ENCODE assay signal across 14 cellular contexts in the genomic region with DNA sequence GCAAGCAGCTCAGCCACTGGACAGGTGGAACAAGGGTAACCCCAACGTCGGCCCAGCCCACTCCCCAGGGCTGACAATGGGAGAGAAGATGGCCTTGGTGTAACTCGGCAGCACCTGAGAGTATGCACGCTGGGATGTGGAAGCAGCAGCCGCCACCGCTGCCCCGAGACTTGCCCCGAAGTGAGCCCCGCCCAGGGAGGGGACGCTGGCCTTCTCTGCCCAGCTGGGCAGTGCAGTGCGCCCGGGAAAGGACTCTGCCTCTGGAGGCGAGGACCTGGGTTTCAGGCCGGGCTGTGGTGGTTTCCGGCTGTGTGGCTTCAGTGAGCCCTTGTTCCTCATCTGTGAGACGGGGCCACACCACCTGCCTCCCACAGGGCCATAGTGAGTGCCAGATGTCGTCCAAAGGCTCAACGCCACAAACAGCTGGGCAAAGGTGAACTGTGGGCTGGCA. TPM values are rescaled to one million over a fixed set of nuclear protein-coding genes. Genes with fewer than 3 reads are reported as not detected.
DNase-seq lines count a peak whose midpoint lies in the region; ATAC-seq and TF ChIP-seq lines count a peak whose summit lies in the region.
"Had no signal": no experiment of that assay in that cellular context is flagged by ENCODE, and none has a peak within 500 bp of the region (broad histone marks: within the 10 kb centered on the region; RNA-seq: fewer than 3 reads in every experiment).

No MANE protein-coding gene starts in this region.

- H3K9me2 ChIP-seq in MM.1S (replicated peaks; ENCODE audit: insufficient read depth, low read length), result no peaks in the 10 kb centered on the region

- no peaks in the 10 kb centered on the region for H3K27me3 Mint-ChIP-seq in activated B cell treated with CpG ODN at 0.5 μM for 24 hours
- H3K27me3 Mint-ChIP-seq in effector memory CD8-positive, alpha-beta T cell, result no peaks in the 10 kb centered on the region
- H3K27me3 Mint-ChIP-seq: activated naive CD8-positive, alpha-beta T cell treated with anti-CD3 and anti-CD28 coated beads, Interleukin-2, amount 10 ng/mL, durations not matched to agents 7 days and 5 days had no signal

- H3K18ac ChIP-seq in neuronal stem cell (ENCODE audit: low read length), result no peak overlapping the region

- peak overlapping the region; percentile 43; the same call in 1 of the 2 replicates for H3K27ac ChIP-seq in MM.1S (ENCODE audit: low read length)
- no peak overlapping the region for H3K27ac ChIP-seq in neuronal stem cell (replicated peaks; ENCODE audit: low read length)

- DNase-seq in CD1c-positive myeloid dendritic cell (ENCODE audit: extremely low spot score) (peak; percentile 68), MM.1S (peak; percentile 70), activated B cell treated with CpG ODN at 0.5 μM for 24 hours (peak; percentile 35), neuronal stem cell (ENCODE audit: low spot score) (no peak), ureter (ENCODE audit: low spot score) (no peak), T1000 (lab: John Stamatoyannopoulos, UW) (no peak)
- no peak for DNase-seq in effector memory CD8-positive, alpha-beta T cell
- DNase-seq: activated naive CD8-positive, alpha-beta T cell treated with anti-CD3 and anti-CD28 coated beads, Interleukin-2, amount 10 ng/mL, durations not matched to agents 7 days and 5 days; caudate nucleus; NCI-H146; NCI-H510A treated with DMSO at 0.1 percent for 48 hours; nephron progenitor cell had no signal

- intact Hi-C loops in activated B cell treated with CpG ODN at 0.5 μM for 24 hours (cut with micrococcal nuclease), result loop anchor here (1.0 kb wide), 1 partner anchor 69 kb away; no protein-coding TSS in a partner anchor

- no peak overlapping the region for H3K4ac ChIP-seq in neuronal stem cell (ENCODE audit: low read length)

- peak; percentile 72 for ATAC-seq in activated B cell treated with CpG ODN at 0.5 μM for 24 hours (ENCODE audit: low read depth)
- no peak for ATAC-seq in GM21423 (IDR thresholded peaks at IDR 0.05; ENCODE audit: unreplicated experiment)
- ATAC-seq in effector memory CD8-positive, alpha-beta T cell (replicated peaks), result no peak
- ATAC-seq: left lung had no signal

- no peak overlapping the region for H3K14ac ChIP-seq in neuronal stem cell (ENCODE audit: low read length)

- H3K4me3 Mint-ChIP-seq in activated B cell treated with CpG ODN at 0.5 μM for 24 hours, result no peak overlapping the region
- H3K4me3 Mint-ChIP-seq in effector memory CD8-positive, alpha-beta T cell, result no peak overlapping the region
- H3K4me3 Mint-ChIP-seq: activated naive CD8-positive, alpha-beta T cell treated with anti-CD3 and anti-CD28 coated beads, Interleukin-2, amount 10 ng/mL, durations not matched to agents 7 days and 5 days; nephron progenitor cell had no signal

- H3F3A ChIP-seq in MM.1S (ENCODE audit: insufficient read depth, low read length), result peaks cover 12% of the 10 kb centered on the region

- POLR2A ChIA-PET in activated B cell treated with CpG ODN at 0.5 μM for 24 hours (lab: Charles Lee), result interaction anchor here (0.6 to 3.0 kb wide), 5 partner anchors 9 to 151 kb away, joined by 3 to 35 read pairs (median 5); partner anchors contain the start of gene POLDIP3

- H3K9me3 ChIP-seq in MM.1S (replicated peaks; ENCODE audit: insufficient read depth, low read length) (no peaks in the 10 kb centered on the region), neuronal stem cell (replicated peaks in 1 of 2; ENCODE audit: control insufficient read depth in 2 of 2, insufficient read depth in 1 of 2, low read depth in 1 of 2, low read length in 2 of 2) (no peaks in the 10 kb centered on the region)
- H3K9me3 ChIP-seq: left lung had no signal

- CTCF ChIA-PET in activated B cell treated with CpG ODN at 0.5 μM for 24 hours (lab: Charles Lee), result interaction anchor here (1.1 to 4.1 kb wide), 6 partner anchors 17 to 197 kb away, joined by 3 to 32 read pairs (median 9); partner anchors contain the start of gene ATP5MGL

- H3K4me3 ChIP-seq in MM.1S (ENCODE audit: low read length), result no peak overlapping the region
- peak overlapping the region in 1 of 2 donors; percentile 21 for H3K4me3 ChIP-seq in neuronal stem cell (ENCODE audit: low read length in 2 of 2)
- H3K4me3 ChIP-seq: left lung had no signal

- H3K79me2 ChIP-seq in MM.1S (ENCODE audit: low read length), result no peaks in the 10 kb centered on the region

- no peak overlapping the region for H4K8ac ChIP-seq in neuronal stem cell (ENCODE audit: low read depth, low read length)

- no peak overlapping the region for H2BK120ac ChIP-seq in neuronal stem cell (ENCODE audit: low read depth, low read length)

- no CpG with 5 or more reads among the region's 18 CpGs for WGBS in neuronal stem cell (ENCODE audit: extremely low coverage in 2 of 2, insufficient read length in 2 of 2, insufficient replicate concordance in 1 of 2), 2 donors

- H3K9me3 Mint-ChIP-seq in activated B cell treated with CpG ODN at 0.5 μM for 24 hours, result no peaks in the 10 kb centered on the region
- H3K9me3 Mint-ChIP-seq in effector memory CD8-positive, alpha-beta T cell, result no peaks in the 10 kb centered on the region
- H3K9me3 Mint-ChIP-seq: activated naive CD8-positive, alpha-beta T cell treated with anti-CD3 and anti-CD28 coated beads, Interleukin-2, amount 10 ng/mL, durations not matched to agents 7 days and 5 days; nephron progenitor cell had no signal

- H3K4me1 ChIP-seq in MM.1S (ENCODE audit: low read length), result peaks cover 21% of the 10 kb centered on the region
- H3K4me1 ChIP-seq in neuronal stem cell (ENCODE audit: control insufficient read depth in 2 of 2, insufficient read depth in 1 of 2, low read depth in 1 of 2, low read length in 2 of 2), result peaks cover 0 to 2% of the 10 kb centered on the region in 2 donors

- H3K36me3 Mint-ChIP-seq in activated B cell treated with CpG ODN at 0.5 μM for 24 hours (ENCODE audit: low read depth), result peaks cover 47% of the 10 kb centered on the region
- peaks cover 39% of the 10 kb centered on the region for H3K36me3 Mint-ChIP-seq in effector memory CD8-positive, alpha-beta T cell (ENCODE audit: insufficient read depth)
- H3K36me3 Mint-ChIP-seq: activated naive CD8-positive, alpha-beta T cell treated with anti-CD3 and anti-CD28 coated beads, Interleukin-2, amount 10 ng/mL, durations not matched to agents 7 days and 5 days had no signal

- no peak overlapping the region for H2AK5ac ChIP-seq in neuronal stem cell (ENCODE audit: low read depth, low read length)

- no peak overlapping the region for H2BK15ac ChIP-seq in neuronal stem cell (ENCODE audit: low read length)

- H3K27ac Mint-ChIP-seq in activated B cell treated with CpG ODN at 0.5 μM for 24 hours, result no peak overlapping the region
- H3K27ac Mint-ChIP-seq in effector memory CD8-positive, alpha-beta T cell, result no peak overlapping the region
- H3K27ac Mint-ChIP-seq: activated naive CD8-positive, alpha-beta T cell treated with anti-CD3 and anti-CD28 coated beads, Interleukin-2, amount 10 ng/mL, durations not matched to agents 7 days and 5 days had no signal

- H3K9ac ChIP-seq in MM.1S (ENCODE audit: low read length), result no peak overlapping the region
- peak overlapping the region; percentile 4 for H3K9ac ChIP-seq in neuronal stem cell (ENCODE audit: low read depth, low read length, poor library complexity)

- H3K79me1 ChIP-seq in neuronal stem cell (ENCODE audit: low read depth, low read length), result peaks cover 2% of the 10 kb centered on the region

- no peaks in the 10 kb centered on the region for H3K36me3 ChIP-seq in MM.1S (replicated peaks; ENCODE audit: insufficient read depth, low read length)
- H3K36me3 ChIP-seq in neuronal stem cell (replicated peaks in 1 of 2; ENCODE audit: control insufficient read depth in 2 of 2, insufficient read depth in 2 of 2, low read length in 2 of 2), result peaks cover 34 to 78% of the 10 kb centered on the region in 2 donors

- H3K4me2 ChIP-seq in MM.1S (ENCODE audit: low read depth, low read length) (peak overlapping the region; percentile 77), neuronal stem cell (ENCODE audit: insufficient read depth, low read length, poor library complexity, severe bottlenecking) (no peak overlapping the region)

- H3K4me1 Mint-ChIP-seq in activated B cell treated with CpG ODN at 0.5 μM for 24 hours, result peaks cover 30% of the 10 kb centered on the region
- H3K4me1 Mint-ChIP-seq in effector memory CD8-positive, alpha-beta T cell (ENCODE audit: low read depth in 2 of 2), result peaks cover 5 to 8% of the 10 kb centered on the region in 2 donors

- H3K23ac ChIP-seq in neuronal stem cell (ENCODE audit: low read depth, low read length, poor library complexity), result no peak overlapping the region

- H3K27me3 ChIP-seq in MM.1S (replicated peaks; ENCODE audit: insufficient read depth, low read length) (no peaks in the 10 kb centered on the region), neuronal stem cell (ENCODE audit: control insufficient read depth in 3 of 3, insufficient read depth in 3 of 3, low read depth in 1 of 3, low read length in 3 of 3) (no peaks in the 10 kb centered on the region)
- H3K27me3 ChIP-seq: left lung had no signal

- H2AFZ ChIP-seq in MM.1S (ENCODE audit: low read length) (no peak overlapping the region), neuronal stem cell (ENCODE audit: low read length) (no peak overlapping the region)

- no peak overlapping the region for H4K91ac ChIP-seq in neuronal stem cell (ENCODE audit: low read depth, low read length, poor library complexity)

- H4K20me1 ChIP-seq in MM.1S (ENCODE audit: insufficient read depth, low read length), result no peaks in the 10 kb centered on the region

- no peak for TF ChIP-seq CTCF in MM.1S (IDR thresholded peaks at IDR 0.05; ENCODE audit: low read length)
- TF ChIP-seq CTCF in activated B cell treated with CpG ODN at 0.5 μM for 24 hours (IDR thresholded peaks at IDR 0.05), result no peak

- H2BK5ac ChIP-seq in neuronal stem cell (ENCODE audit: low read length), result no peak overlapping the region

- H2BK12ac ChIP-seq in neuronal stem cell (ENCODE audit: low read length), result no peak overlapping the region

RNA-seq across cellular contexts. Expression of gene POLDIP3, which starts 8.6 kb away (rescaled TPM):
- 77.1 and 77.5 TPM in 2 replicates for total RNA-seq in activated B cell treated with CpG ODN at 0.5 μM for 24 hours
- polyA plus RNA-seq in neuronal stem cell (2013, experiment 1 of 2), result 68.6 TPM
- 69.9 TPM for polyA plus RNA-seq in neuronal stem cell (2013, experiment 2 of 2)
- total RNA-seq in ureter, result 64.9 TPM

RNA-seq across cellular contexts. Expression of gene ATP5MGL, which starts 17.1 kb away (rescaled TPM):
- 2.1 and 3.4 TPM in 2 replicates for total RNA-seq in activated B cell treated with CpG ODN at 0.5 μM for 24 hours
- not detected for polyA plus RNA-seq in neuronal stem cell (2013, experiment 1 of 2)
- not detected for polyA plus RNA-seq in neuronal stem cell (2013, experiment 2 of 2)
- total RNA-seq in ureter, result 1.4 TPM

RNA-seq across cellular contexts. Expression of gene CYB5R3, which starts 25.9 kb away (rescaled TPM):
- total RNA-seq in activated B cell treated with CpG ODN at 0.5 μM for 24 hours (78.2 and 91.7 TPM in 2 replicates), ureter (243 TPM)
- polyA plus RNA-seq in neuronal stem cell (2013, experiment 1 of 2), result 108 TPM
- polyA plus RNA-seq in neuronal stem cell (2013, experiment 2 of 2), result 107 TPM

Comparison
In these comparisons a context has a peak if more than half of its experiments do, and no peak if none do; other contexts are left out.
1. DNase-seq: peak in CD1c-positive myeloid dendritic cell (single experiment), MM.1S (single experiment) and activated B cell treated with CpG ODN at 0.5 μM for 24 hours (single experiment); none in neuronal stem cell (single experiment), ureter (single experiment), effector memory CD8-positive, alpha-beta T cell (0 of 3) and T1000 (single experiment).